In the genomic region with DNA sequence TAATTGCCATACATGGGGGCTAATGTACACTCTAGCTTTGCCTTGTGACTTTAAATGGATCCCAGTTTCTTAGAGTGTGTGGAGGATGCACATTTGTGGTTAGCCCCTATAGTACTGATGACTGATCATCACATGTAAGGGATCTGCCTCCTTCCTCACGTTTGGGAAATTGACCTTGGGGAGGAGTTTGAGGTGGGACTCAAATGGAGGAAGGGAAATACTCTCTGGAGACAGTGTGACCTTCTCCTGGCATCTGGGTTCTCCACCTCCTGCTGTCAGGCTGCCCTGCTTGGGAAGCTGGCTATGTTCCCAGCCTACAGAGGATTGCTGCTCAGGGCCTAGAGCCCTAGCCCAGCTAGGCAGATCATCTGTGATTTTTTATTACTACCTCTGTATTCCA, we compare ENCODE assay signal across 13 cellular contexts. TPM values are rescaled to one million over a fixed set of nuclear protein-coding genes. Genes with fewer than 3 reads are reported as not detected.
A peak's percentile ranks its signal among the peaks of the same experiment; 100 is the strongest.
DNase-seq lines count a peak whose midpoint lies in the region; TF ChIP-seq lines count a peak whose summit lies in the region.
"Had no signal": no experiment of that assay in that cellular context is flagged by ENCODE, and none has a peak within 500 bp of the region (broad histone marks: within the 10 kb centered on the region; RNA-seq: fewer than 3 reads in every experiment).

No MANE protein-coding gene starts in this region.

- no peaks in the 10 kb centered on the region for H3K9me3 ChIP-seq in parathyroid adenoma (ENCODE audit: control insufficient read depth, low read length)

- no peak overlapping the region for H3K9ac ChIP-seq in parathyroid adenoma

- H2AFZ ChIP-seq in parathyroid adenoma, result no peak overlapping the region

- intact Hi-C loops in activated T-helper 2 cell treated with anti-CD3 and anti-CD28 coated beads, Interferon-gamma antibody, Interleukin-2, Interleukin-4, amounts not matched to agents 10 μg/mL and 5 μg/mL and 100 μg/mL, durations not matched to agents 14 hours and 24 hours and 36 hours (cut with micrococcal nuclease), result loop anchor here (5.0 to 10.0 kb wide), 2 partner anchors 270 to 508 kb away; no protein-coding TSS in a partner anchor

- TF ChIP-seq CTCF in fibroblast of mammary gland (conservative IDR thresholded peaks at IDR 0.05; ENCODE audit: control insufficient read depth, insufficient read depth, low read depth, low read length), result no peak
- TF ChIP-seq CTCF in parathyroid adenoma (IDR thresholded peaks at IDR 0.05), result no peak
- TF ChIP-seq CTCF in nephron progenitor cell (IDR thresholded peaks at IDR 0.05), result no peak

- no peak overlapping the region for H3K4me2 ChIP-seq in parathyroid adenoma (ENCODE audit: low read length)

- DNase-seq in EH (ENCODE audit: low read depth) (peak; percentile 27), NCI-H2196 (lab: John Stamatoyannopoulos, UW; ENCODE audit: unreplicated experiment) (peak; percentile 63), fibroblast of mammary gland (ENCODE audit: low read depth) (peak; percentile 35), nephron progenitor cell (no peak), NK-92 (lab: John Stamatoyannopoulos, UW; ENCODE audit: unreplicated experiment) (no peak), NCI-H1930 (lab: John Stamatoyannopoulos, UW) (no peak)
- no peak for DNase-seq in activated T-helper 2 cell treated with anti-CD3 and anti-CD28 coated beads, Interferon-gamma antibody, Interleukin-2, Interleukin-4, amounts not matched to agents 10 μg/mL and 5 μg/mL and 100 μg/mL, durations not matched to agents 14 hours and 24 hours and 36 hours (ENCODE audit: low spot score)
- DNase-seq: activated effector memory CD4-positive, alpha-beta T cell treated with anti-CD3 and anti-CD28 coated beads, Interleukin-2, amount 50 U/mL, for 16 hours; effector memory CD8-positive, alpha-beta T cell; HFFc6; NCI-H774; stimulated activated naive CD8-positive, alpha-beta T cell treated with anti-CD3 and anti-CD28 coated beads, Interleukin-15, Interleukin-2, amounts not matched to agents 100 U/mL and 50 U/mL, for 24 hours had no signal

- H3K4me3 Mint-ChIP-seq in nephron progenitor cell, result no peak overlapping the region
- H3K4me3 Mint-ChIP-seq in activated T-helper 2 cell treated with anti-CD3 and anti-CD28 coated beads, Interferon-gamma antibody, Interleukin-2, Interleukin-4, amounts not matched to agents 10 μg/mL and 5 μg/mL and 100 μg/mL, durations not matched to agents 14 hours and 24 hours and 36 hours (ENCODE audit: low read depth), result no peak overlapping the region
- H3K4me3 Mint-ChIP-seq: effector memory CD8-positive, alpha-beta T cell; HFFc6 had no signal

- H3K4me3 ChIP-seq in fibroblast of mammary gland (ENCODE audit: control insufficient read depth, low read depth, low read length) (no peak overlapping the region), parathyroid adenoma (ENCODE audit: low read depth, low read length) (no peak overlapping the region)

- H3K4me1 ChIP-seq in parathyroid adenoma, result peaks cover 64% of the 10 kb centered on the region

- peak overlapping the region; percentile 68 for H3K27ac ChIP-seq in parathyroid adenoma

- H3K27me3 Mint-ChIP-seq in nephron progenitor cell (ENCODE audit: low read depth, poor library complexity), result no peaks in the 10 kb centered on the region
- peaks cover 20% of the 10 kb centered on the region for H3K27me3 Mint-ChIP-seq in activated T-helper 2 cell treated with anti-CD3 and anti-CD28 coated beads, Interferon-gamma antibody, Interleukin-2, Interleukin-4, amounts not matched to agents 10 μg/mL and 5 μg/mL and 100 μg/mL, durations not matched to agents 14 hours and 24 hours and 36 hours (ENCODE audit: low read depth)
- H3K27me3 Mint-ChIP-seq: effector memory CD8-positive, alpha-beta T cell had no signal

- H3K27ac Mint-ChIP-seq in nephron progenitor cell, result no peak overlapping the region
- no peak overlapping the region for H3K27ac Mint-ChIP-seq in activated T-helper 2 cell treated with anti-CD3 and anti-CD28 coated beads, Interferon-gamma antibody, Interleukin-2, Interleukin-4, amounts not matched to agents 10 μg/mL and 5 μg/mL and 100 μg/mL, durations not matched to agents 14 hours and 24 hours and 36 hours
- H3K27ac Mint-ChIP-seq: effector memory CD8-positive, alpha-beta T cell; HFFc6 had no signal

- H3K79me2 ChIP-seq in parathyroid adenoma, result peaks cover 26% of the 10 kb centered on the region

- no peaks in the 10 kb centered on the region for H3K36me3 ChIP-seq in parathyroid adenoma (ENCODE audit: control insufficient read depth, insufficient read depth, low read length)

- no peaks in the 10 kb centered on the region for H3K36me3 Mint-ChIP-seq in nephron progenitor cell (ENCODE audit: low read depth)
- H3K36me3 Mint-ChIP-seq in activated T-helper 2 cell treated with anti-CD3 and anti-CD28 coated beads, Interferon-gamma antibody, Interleukin-2, Interleukin-4, amounts not matched to agents 10 μg/mL and 5 μg/mL and 100 μg/mL, durations not matched to agents 14 hours and 24 hours and 36 hours (ENCODE audit: low read depth), result no peaks in the 10 kb centered on the region

- no peaks in the 10 kb centered on the region for H3K27me3 ChIP-seq in parathyroid adenoma (ENCODE audit: control insufficient read depth, insufficient read depth, low read length)

- H3K4me1 Mint-ChIP-seq in nephron progenitor cell, result peaks cover 37% of the 10 kb centered on the region
- H3K4me1 Mint-ChIP-seq in activated T-helper 2 cell treated with anti-CD3 and anti-CD28 coated beads, Interferon-gamma antibody, Interleukin-2, Interleukin-4, amounts not matched to agents 10 μg/mL and 5 μg/mL and 100 μg/mL, durations not matched to agents 14 hours and 24 hours and 36 hours (ENCODE audit: low read depth), result peaks cover 10% of the 10 kb centered on the region

- no peaks in the 10 kb centered on the region for H3K9me3 Mint-ChIP-seq in nephron progenitor cell
- H3K9me3 Mint-ChIP-seq in activated T-helper 2 cell treated with anti-CD3 and anti-CD28 coated beads, Interferon-gamma antibody, Interleukin-2, Interleukin-4, amounts not matched to agents 10 μg/mL and 5 μg/mL and 100 μg/mL, durations not matched to agents 14 hours and 24 hours and 36 hours, result no peaks in the 10 kb centered on the region
- H3K9me3 Mint-ChIP-seq: effector memory CD8-positive, alpha-beta T cell; HFFc6 had no signal

RNA-seq across cellular contexts. Expression of a gene that starts 48.7 kb away (rescaled TPM):
- total RNA-seq in activated T-helper 2 cell treated with anti-CD3 and anti-CD28 coated beads, Interferon-gamma antibody, Interleukin-2, Interleukin-4, amounts not matched to agents 10 μg/mL and 5 μg/mL and 100 μg/mL, durations not matched to agents 14 hours and 24 hours and 36 hours, result 2.6 and 2.9 TPM in 2 replicates

Comparison
In these comparisons a context has a peak if more than half of its experiments do, and no peak if none do; other contexts are left out.
1. DNase-seq: peak in EH (single experiment), NCI-H2196 (single experiment) and fibroblast of mammary gland (single experiment); none in nephron progenitor cell (single experiment), NK-92 (single experiment), activated T-helper 2 cell treated with anti-CD3 and anti-CD28 coated beads, Interferon-gamma antibody, Interleukin-2, Interleukin-4, amounts not matched to agents 10 μg/mL and 5 μg/mL and 100 μg/mL, durations not matched to agents 14 hours and 24 hours and 36 hours (single experiment) and NCI-H1930 (0 of 2).